ENCODE assay signal across 20 cellular contexts in the genomic region with DNA sequence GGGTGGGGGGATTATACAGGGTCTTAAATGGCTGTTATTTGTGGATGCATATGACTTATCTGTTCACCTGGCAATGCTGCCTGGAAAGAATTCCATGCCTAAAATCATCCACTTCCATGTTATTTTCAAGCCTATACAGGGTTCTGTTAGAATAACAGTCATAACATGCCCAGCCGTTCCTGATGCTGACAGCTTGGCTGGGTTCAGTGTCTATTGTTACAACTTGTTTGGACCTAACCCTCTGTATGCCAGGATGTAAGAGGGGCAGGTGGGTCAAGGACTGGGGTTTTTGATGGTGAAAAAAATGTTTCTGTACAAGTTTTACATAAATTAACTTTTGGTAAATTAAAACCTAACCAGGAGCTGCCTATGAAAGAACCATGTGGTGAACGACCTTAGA.
DNase-seq lines count a peak whose midpoint lies in the region; ATAC-seq, FAIRE-seq and TF ChIP-seq lines count a peak whose summit lies in the region.
"Had no signal": no experiment of that assay in that cellular context is flagged by ENCODE, and none has a peak within 500 bp of the region (broad histone marks: within the 10 kb centered on the region; RNA-seq: fewer than 3 reads in every experiment).

No MANE protein-coding gene starts in this region.

- H4K20me1 ChIP-seq in BLaER1 = no peaks in the 10 kb centered on the region
- H4K20me1 ChIP-seq in DND-41 (ENCODE audit: insufficient read depth, low read length) = no peaks in the 10 kb centered on the region
- H4K20me1 ChIP-seq in keratinocyte (ENCODE audit: control insufficient read depth, extremely low read depth, insufficient read depth, low read length) = no peaks in the 10 kb centered on the region

- H2AFZ ChIP-seq in DND-41 (ENCODE audit: low read depth, low read length) (no peak overlapping the region), keratinocyte (ENCODE audit: control insufficient read depth, low read length) (no peak overlapping the region)

- H3K9ac ChIP-seq in BLaER1 (no peak overlapping the region; the same call in 1 of the 2 replicates), DND-41 (ENCODE audit: low read depth, low read length) (no peak overlapping the region), keratinocyte (ENCODE audit: control insufficient read depth, extremely low read depth, insufficient read depth, low read length) (no peak overlapping the region)

- TF ChIP-seq CTCF in DND-41 (IDR thresholded peaks at IDR 0.05; ENCODE audit: borderline replicate concordance, extremely low read depth, low read length, poor library complexity, severe bottlenecking) (no peak), RWPE1 (conservative IDR thresholded peaks at IDR 0.05; ENCODE audit: low read depth) (no peak), keratinocyte (optimal IDR thresholded peaks at IDR 0.05 in 1 of 3, IDR thresholded peaks at IDR 0.05 in 1 of 3, conservative IDR thresholded peaks at IDR 0.05 in 1 of 3; ENCODE audit: extremely low read depth in 1 of 3, insufficient read depth in 2 of 3, low read length in 3 of 3) (no peak), gastroesophageal sphincter (IDR thresholded peaks at IDR 0.05) (no peak)

- POLR2A ChIA-PET in RWPE1 (lab: Yijun Ruan, JAX; ENCODE audit: low non-redundant PET) = no interaction called here

- no peak for TF ChIP-seq POLR2A in gastroesophageal sphincter (IDR thresholded peaks at IDR 0.05)

- no peaks in the 10 kb centered on the region for H3K9me1 ChIP-seq in keratinocyte (ENCODE audit: control insufficient read depth, extremely low read depth, insufficient read depth, low read length)

- DNase-seq in DND-41 (no peak), RWPE1 (ENCODE audit: low spot score) (peak; percentile 11), keratinocyte (ENCODE audit: low read depth, low spot score) (no peak)
- DNase-seq: BE2C; Caco-2; CD4-positive, alpha-beta T cell; GDM1; KBM-7; NCI-H1092 treated with DMSO at 0.1 percent for 48 hours; NCI-H1436 treated with DMSO at 0.1 percent for 48 hours; NCI-H2029; NCI-H524 treated with DMSO at 0.1 percent for 48 hours; NCI-H82 had no signal

- no peak for TF ChIP-seq EP300 in gastroesophageal sphincter (IDR thresholded peaks at IDR 0.05)

- H3K36me3 ChIP-seq in BLaER1 (no peaks in the 10 kb centered on the region), DND-41 (ENCODE audit: insufficient read depth, low read length) (peaks cover 33% of the 10 kb centered on the region), keratinocyte (ENCODE audit: control insufficient read depth in 2 of 2, extremely low read depth in 1 of 2, insufficient read depth in 2 of 2, low read length in 2 of 2) (no peaks in the 10 kb centered on the region), gastroesophageal sphincter (peaks cover 0 to 65% of the 10 kb centered on the region in 2 donors)
- H3K36me3 ChIP-seq: BE2C, HAP-1 had no signal

- H3K4me3 ChIP-seq in BLaER1 (no peak overlapping the region), DND-41 (ENCODE audit: low read depth in 1 of 2, low read length in 2 of 2) (no peak overlapping the region), keratinocyte (ENCODE audit: control insufficient read depth in 2 of 3, extremely low read depth in 1 of 3, insufficient read depth in 2 of 3, low read depth in 1 of 3, low read length in 3 of 3) (no peak overlapping the region), gastroesophageal sphincter (no peak overlapping the region)
- H3K4me3 ChIP-seq: HAP-1, SJSA1 had no signal

- H3K4me2 ChIP-seq in BLaER1 (peak overlapping the region; percentile 81), DND-41 (ENCODE audit: insufficient read depth, low read length) (no peak overlapping the region), keratinocyte (ENCODE audit: control insufficient read depth, extremely low read depth, insufficient read depth, low read depth, low read length) (peak overlapping the region; percentile 9)

- H3K27ac ChIP-seq in BLaER1 (peak overlapping the region; percentile 52; the same call in 1 of the 2 replicates), DND-41 (ENCODE audit: low read length) (peak overlapping the region; percentile 81), RWPE1 (peak overlapping the region; percentile 88), keratinocyte (ENCODE audit: control insufficient read depth, insufficient read depth, low read length) (no peak overlapping the region), gastroesophageal sphincter (no peak overlapping the region)
- H3K27ac ChIP-seq: SJSA1 had no signal

- dilution Hi-C loops in keratinocyte (cut with MboI; ENCODE audit: extremely low pct_ligation_motif_present, low sequenced_read_pairs) = no loop called here

- CTCF ChIA-PET in RWPE1 (lab: Yijun Ruan, JAX) = interaction anchor here (0.5 to 0.8 kb wide), 3 partner anchors 10 to 889 kb away, joined by 3 to 4 read pairs (median 3); no protein-coding TSS in a partner anchor

- no peaks in the 10 kb centered on the region for H3K79me2 ChIP-seq in DND-41 (ENCODE audit: insufficient read depth, low read length)
- no peaks in the 10 kb centered on the region for H3K79me2 ChIP-seq in keratinocyte (ENCODE audit: control insufficient read depth, insufficient read depth, low read length)

- H3K9me3 ChIP-seq in BLaER1 (no peaks in the 10 kb centered on the region), DND-41 (ENCODE audit: insufficient read depth, low read length, severe bottlenecking) (no peaks in the 10 kb centered on the region), keratinocyte (ENCODE audit: control insufficient read depth, low read depth, low read length) (no peaks in the 10 kb centered on the region), gastroesophageal sphincter (no peaks in the 10 kb centered on the region)
- H3K9me3 ChIP-seq: BE2C, Caco-2, HAP-1, SJSA1 had no signal

- 37 to 50% methylated on average over 2 of the region's 2 CpGs for WGBS in gastroesophageal sphincter (ENCODE audit: low coverage in 1 of 2), 2 donors

- peaks cover 100% of the 10 kb centered on the region for H3K4me1 ChIP-seq in BLaER1
- peaks cover 56% of the 10 kb centered on the region for H3K4me1 ChIP-seq in DND-41 (ENCODE audit: insufficient read depth, low read length)
- peaks cover 41% of the 10 kb centered on the region for H3K4me1 ChIP-seq in keratinocyte (ENCODE audit: control insufficient read depth, extremely low read depth, insufficient read depth, low read length)
- no peaks in the 10 kb centered on the region for H3K4me1 ChIP-seq in gastroesophageal sphincter
- H3K4me1 ChIP-seq: BE2C, Caco-2, HAP-1 had no signal

- H3K27me3 ChIP-seq in BLaER1 = no peaks in the 10 kb centered on the region
- no peaks in the 10 kb centered on the region for H3K27me3 ChIP-seq in DND-41 (ENCODE audit: insufficient read depth, low read length, poor library complexity)
- H3K27me3 ChIP-seq in keratinocyte (ENCODE audit: control insufficient read depth, extremely low read depth, insufficient read depth, low read length) = no peaks in the 10 kb centered on the region
- no peaks in the 10 kb centered on the region for H3K27me3 ChIP-seq in gastroesophageal sphincter
- H3K27me3 ChIP-seq: BE2C, SJSA1 had no signal

- FAIRE-seq in keratinocyte (lab: Jason Lieb, UNC) = peak; percentile 85

- ATAC-seq in DND-41 (ENCODE audit: insufficient read depth, low read depth) (no peak), gastroesophageal sphincter (no peak), GM19023 (IDR thresholded peaks at IDR 0.05; ENCODE audit: unreplicated experiment) (no peak), GM18868 (IDR thresholded peaks at IDR 0.05; ENCODE audit: unreplicated experiment) (no peak)
- ATAC-seq: Panc1 had no signal

Comparison
In these comparisons a context has a peak if more than half of its experiments do, and no peak if none do; other contexts are left out.
1. H3K27ac ChIP-seq: peak in BLaER1 (single experiment), DND-41 (single experiment) and RWPE1 (single experiment); none in keratinocyte (single experiment) and gastroesophageal sphincter (0 of 4).